In genomic region chr11:134230339-134230738, GRCh38 we compare ENCODE assay signal across 23 cellular contexts. TPM values are rescaled to one million over a fixed set of nuclear protein-coding genes. Genes with fewer than 3 reads are reported as not detected.
DNase-seq lines count a peak whose midpoint lies in the region; ATAC-seq and TF ChIP-seq lines count a peak whose summit lies in the region.
"Had no signal": no experiment of that assay in that cellular context is flagged by ENCODE, and none has a peak within 500 bp of the region (broad histone marks: within the 10 kb centered on the region; RNA-seq: fewer than 3 reads in every experiment).

No MANE protein-coding gene starts in this region.

- H3K9me3 ChIP-seq in BLaER1 treated with 17β-estradiol and CSF1 and Interleukin-3, amounts not matched to agents 10 nM and 100 nM (replicated peaks in 1 of 11): no peaks in the 10 kb centered on the region
- no peaks in the 10 kb centered on the region for H3K9me3 ChIP-seq in DND-41 (ENCODE audit: insufficient read depth, low read length, severe bottlenecking)
- no peaks in the 10 kb centered on the region for H3K9me3 ChIP-seq in naive thymus-derived CD4-positive, alpha-beta T cell (ENCODE audit: control insufficient read depth in 2 of 3, low read length in 3 of 3)
- H3K9me3 ChIP-seq: Caco-2, gastrocnemius medialis, prostate gland, SK-N-SH, thyroid gland had no signal

- peak overlapping the region; percentile 60 to 99 (median 88) for H3K4me2 ChIP-seq in BLaER1 treated with 17β-estradiol and CSF1 and Interleukin-3, amounts not matched to agents 10 nM and 100 nM
- H3K4me2 ChIP-seq in DND-41 (ENCODE audit: insufficient read depth, low read length): peak overlapping the region; percentile 15; the same call in 1 of the 2 replicates
- H3K4me2 ChIP-seq: SK-N-SH had no signal

- H3K27me3 Mint-ChIP-seq in activated T-helper 2 cell treated with anti-CD3 and anti-CD28 coated beads, Interferon-gamma antibody, Interleukin-2, Interleukin-4, amounts not matched to agents 10 μg/mL and 5 μg/mL and 100 μg/mL, durations not matched to agents 14 hours and 24 hours and 36 hours (ENCODE audit: low read depth): no peaks in the 10 kb centered on the region
- H3K27me3 Mint-ChIP-seq in naive thymus-derived CD4-positive, alpha-beta T cell: no peaks in the 10 kb centered on the region

- peaks cover 91 to 100% (median 98%) of the 10 kb centered on the region in 11 experiments; a peak in 21 of 22 replicates for H4K20me1 ChIP-seq in BLaER1 treated with 17β-estradiol and CSF1 and Interleukin-3, amounts not matched to agents 10 nM and 100 nM
- H4K20me1 ChIP-seq in DND-41 (ENCODE audit: insufficient read depth, low read length): peaks cover 59% of the 10 kb centered on the region

- H3K36me3 ChIP-seq in BLaER1 treated with 17β-estradiol and CSF1 and Interleukin-3, amounts not matched to agents 10 nM and 100 nM: peaks cover 6 to 14% (median 8%) of the 10 kb centered on the region in 11 experiments; a peak in 20 of 22 replicates
- H3K36me3 ChIP-seq in DND-41 (ENCODE audit: insufficient read depth, low read length): peaks cover 67% of the 10 kb centered on the region
- peaks cover 0 to 9% (median 4%) of the 10 kb centered on the region in 3 experiments for H3K36me3 ChIP-seq in naive thymus-derived CD4-positive, alpha-beta T cell (ENCODE audit: control insufficient read depth in 2 of 3, insufficient read depth in 3 of 3, low read length in 3 of 3)
- H3K36me3 ChIP-seq: prostate gland, thyroid gland had no signal

- peak overlapping the region in 2 of 11 experiments; percentile 7 to 42; a peak in 1 of 22 replicates for H3K9ac ChIP-seq in BLaER1 treated with 17β-estradiol and CSF1 and Interleukin-3, amounts not matched to agents 10 nM and 100 nM
- no peak overlapping the region for H3K9ac ChIP-seq in DND-41 (ENCODE audit: low read depth, low read length)
- H3K9ac ChIP-seq: SK-N-SH had no signal

- H3K4me3 Mint-ChIP-seq in activated T-helper 2 cell treated with anti-CD3 and anti-CD28 coated beads, Interferon-gamma antibody, Interleukin-2, Interleukin-4, amounts not matched to agents 10 μg/mL and 5 μg/mL and 100 μg/mL, durations not matched to agents 14 hours and 24 hours and 36 hours (ENCODE audit: low read depth): no peak overlapping the region
- peak overlapping the region in 4 of 10 donors; percentile 16 to 70 (median 58) for H3K4me3 Mint-ChIP-seq in naive thymus-derived CD4-positive, alpha-beta T cell

- H3K36me3 Mint-ChIP-seq in activated T-helper 2 cell treated with anti-CD3 and anti-CD28 coated beads, Interferon-gamma antibody, Interleukin-2, Interleukin-4, amounts not matched to agents 10 μg/mL and 5 μg/mL and 100 μg/mL, durations not matched to agents 14 hours and 24 hours and 36 hours (ENCODE audit: low read depth): peaks cover 21% of the 10 kb centered on the region
- H3K36me3 Mint-ChIP-seq in naive thymus-derived CD4-positive, alpha-beta T cell: peaks cover 0 to 24% (median 3%) of the 10 kb centered on the region in 5 donors

- DNase-seq in DND-41: no peak
- no peak for DNase-seq in activated T-helper 2 cell treated with anti-CD3 and anti-CD28 coated beads, Interferon-gamma antibody, Interleukin-2, Interleukin-4, amounts not matched to agents 10 μg/mL and 5 μg/mL and 100 μg/mL, durations not matched to agents 14 hours and 24 hours and 36 hours (ENCODE audit: low spot score)
- DNase-seq in naive thymus-derived CD4-positive, alpha-beta T cell: no peak
- DNase-seq: activated CD4-positive, alpha-beta T cell treated with anti-CD3 and anti-CD28 coated beads for 1 hour; activated effector memory CD4-positive, alpha-beta T cell treated with Interleukin-2 at 50 U/mL for 16 hours; Caco-2; gastrocnemius medialis; HFFc6; NCI-H1436 treated with DMSO at 0.1 percent for 48 hours; NCI-H524 treated with DMSO at 0.1 percent for 48 hours; RPMI8226; SK-N-SH; stimulated activated CD4-positive, alpha-beta T cell treated with anti-CD3 and anti-CD28 coated beads, Interleukin-1b, Interleukin-23, amount 100 ng/mL, for 48 hours; stimulated activated naive CD4-positive, alpha-beta T cell; thyroid gland had no signal

- CTCF ChIA-PET in naive thymus-derived CD4-positive, alpha-beta T cell (lab: Charles Lee): interaction anchor here (1.1 kb wide), 1 partner anchor 23 kb away, joined by 5 read pairs; no protein-coding TSS in a partner anchor

- peak overlapping the region in 2 of 10 experiments; percentile 24 to 35; a peak in 2 of 20 replicates for H3K4me3 ChIP-seq in BLaER1 treated with 17β-estradiol and CSF1 and Interleukin-3, amounts not matched to agents 10 nM and 100 nM
- no peak overlapping the region for H3K4me3 ChIP-seq in DND-41 (ENCODE audit: low read depth in 1 of 2, low read length in 2 of 2)
- no peak overlapping the region for H3K4me3 ChIP-seq in naive thymus-derived CD4-positive, alpha-beta T cell (ENCODE audit: low read length)
- H3K4me3 ChIP-seq: gastrocnemius medialis, prostate gland, thyroid gland had no signal

- peaks cover 70% of the 10 kb centered on the region for H3K4me1 Mint-ChIP-seq in activated T-helper 2 cell treated with anti-CD3 and anti-CD28 coated beads, Interferon-gamma antibody, Interleukin-2, Interleukin-4, amounts not matched to agents 10 μg/mL and 5 μg/mL and 100 μg/mL, durations not matched to agents 14 hours and 24 hours and 36 hours (ENCODE audit: low read depth)
- peaks cover 51 to 77% (median 70%) of the 10 kb centered on the region in 7 donors for H3K4me1 Mint-ChIP-seq in naive thymus-derived CD4-positive, alpha-beta T cell

- POLR2A ChIA-PET in naive thymus-derived CD4-positive, alpha-beta T cell (lab: Charles Lee): interaction anchor here (1.1 kb wide), 1 partner anchor 19 kb away, joined by 4 read pairs; no protein-coding TSS in a partner anchor

- H3K79me2 ChIP-seq in DND-41 (ENCODE audit: insufficient read depth, low read length): peaks cover 99% of the 10 kb centered on the region

- H2AFZ ChIP-seq in DND-41 (ENCODE audit: low read depth, low read length): no peak overlapping the region

- ATAC-seq in DND-41 (ENCODE audit: insufficient read depth, low read depth): no peak
- no peak for ATAC-seq in naive thymus-derived CD4-positive, alpha-beta T cell
- no peak for ATAC-seq in HG03108 (IDR thresholded peaks at IDR 0.05; ENCODE audit: unreplicated experiment)
- ATAC-seq in GM18517 (IDR thresholded peaks at IDR 0.05; ENCODE audit: unreplicated experiment): no peak
- no peak for ATAC-seq in HG02973 (IDR thresholded peaks at IDR 0.05; ENCODE audit: unreplicated experiment)
- ATAC-seq: gastrocnemius medialis had no signal

- peaks cover 75 to 96% (median 89%) of the 10 kb centered on the region in 10 experiments for H3K4me1 ChIP-seq in BLaER1 treated with 17β-estradiol and CSF1 and Interleukin-3, amounts not matched to agents 10 nM and 100 nM
- peaks cover 47% of the 10 kb centered on the region for H3K4me1 ChIP-seq in DND-41 (ENCODE audit: insufficient read depth, low read length)
- H3K4me1 ChIP-seq in naive thymus-derived CD4-positive, alpha-beta T cell (ENCODE audit: control insufficient read depth in 2 of 2, insufficient read depth in 2 of 2, low read length in 2 of 2): peaks cover 50 to 63% of the 10 kb centered on the region in 2 donors
- H3K4me1 ChIP-seq: prostate gland had no signal

- peak overlapping the region; percentile 33 for H3K27ac Mint-ChIP-seq in activated T-helper 2 cell treated with anti-CD3 and anti-CD28 coated beads, Interferon-gamma antibody, Interleukin-2, Interleukin-4, amounts not matched to agents 10 μg/mL and 5 μg/mL and 100 μg/mL, durations not matched to agents 14 hours and 24 hours and 36 hours
- H3K27ac Mint-ChIP-seq in naive thymus-derived CD4-positive, alpha-beta T cell: peak overlapping the region; percentile 23 to 90 (median 51)

- no peak for TF ChIP-seq CTCF in DND-41 (IDR thresholded peaks at IDR 0.05; ENCODE audit: borderline replicate concordance, extremely low read depth, low read length, poor library complexity, severe bottlenecking)

- H3K27ac ChIP-seq in BLaER1 treated with 17β-estradiol and CSF1 and Interleukin-3, amounts not matched to agents 10 nM and 100 nM: peak overlapping the region in 3 of 11 experiments; percentile 1 to 43 (median 24); a peak in 3 of 22 replicates
- no peak overlapping the region; the same call in 1 of the 2 replicates for H3K27ac ChIP-seq in DND-41 (ENCODE audit: low read length)
- H3K27ac ChIP-seq in naive thymus-derived CD4-positive, alpha-beta T cell (ENCODE audit: low read depth, low read length): peak overlapping the region; percentile 9
- H3K27ac ChIP-seq: gastrocnemius medialis, prostate gland, thyroid gland had no signal

- intact Hi-C loops in activated T-helper 2 cell treated with anti-CD3 and anti-CD28 coated beads, Interferon-gamma antibody, Interleukin-2, Interleukin-4, amounts not matched to agents 10 μg/mL and 5 μg/mL and 100 μg/mL, durations not matched to agents 14 hours and 24 hours and 36 hours (cut with micrococcal nuclease): no loop called here
- intact Hi-C loops in naive thymus-derived CD4-positive, alpha-beta T cell (cut with micrococcal nuclease): no loop called here

- H3K9me3 Mint-ChIP-seq in activated T-helper 2 cell treated with anti-CD3 and anti-CD28 coated beads, Interferon-gamma antibody, Interleukin-2, Interleukin-4, amounts not matched to agents 10 μg/mL and 5 μg/mL and 100 μg/mL, durations not matched to agents 14 hours and 24 hours and 36 hours: no peaks in the 10 kb centered on the region
- no peaks in the 10 kb centered on the region for H3K9me3 Mint-ChIP-seq in naive thymus-derived CD4-positive, alpha-beta T cell
- H3K9me3 Mint-ChIP-seq: HFFc6 had no signal

- peaks cover 23 to 37% (median 25%) of the 10 kb centered on the region in 11 experiments for H3K27me3 ChIP-seq in BLaER1 treated with 17β-estradiol and CSF1 and Interleukin-3, amounts not matched to agents 10 nM and 100 nM
- H3K27me3 ChIP-seq in DND-41 (ENCODE audit: insufficient read depth, low read length, poor library complexity): no peaks in the 10 kb centered on the region
- H3K27me3 ChIP-seq in naive thymus-derived CD4-positive, alpha-beta T cell (ENCODE audit: control insufficient read depth in 2 of 2, insufficient read depth in 2 of 2, low read length in 2 of 2): no peaks in the 10 kb centered on the region
- H3K27me3 ChIP-seq: gastrocnemius medialis, thyroid gland had no signal

RNA-seq across cellular contexts. Expression of gene VPS26B, which starts 5.9 kb away (rescaled TPM):
- 41.7 and 43.8 TPM in 2 replicates for total RNA-seq in activated T-helper 2 cell treated with anti-CD3 and anti-CD28 coated beads, Interferon-gamma antibody, Interleukin-2, Interleukin-4, amounts not matched to agents 10 μg/mL and 5 μg/mL and 100 μg/mL, durations not matched to agents 14 hours and 24 hours and 36 hours
- total RNA-seq in naive thymus-derived CD4-positive, alpha-beta T cell: 10 to 100 TPM; 50.9 to 69.2 (median 61.8) TPM
- polyA plus RNA-seq in naive thymus-derived CD4-positive, alpha-beta T cell: 10 to 100 TPM; 42.6 to 59.1 TPM

RNA-seq across cellular contexts. Expression of gene NCAPD3, which starts 6.6 kb away (rescaled TPM):
- 98.2 and 99.9 TPM in 2 replicates for total RNA-seq in activated T-helper 2 cell treated with anti-CD3 and anti-CD28 coated beads, Interferon-gamma antibody, Interleukin-2, Interleukin-4, amounts not matched to agents 10 μg/mL and 5 μg/mL and 100 μg/mL, durations not matched to agents 14 hours and 24 hours and 36 hours
- total RNA-seq in naive thymus-derived CD4-positive, alpha-beta T cell: 10 to 100 TPM; 31.5 to 90.9 (median 40.3) TPM
- polyA plus RNA-seq in naive thymus-derived CD4-positive, alpha-beta T cell: 10 to 100 TPM; 16.3 to 18.7 TPM

RNA-seq across cellular contexts. Expression of gene THYN1, which starts 22.8 kb away (rescaled TPM):
- total RNA-seq in activated T-helper 2 cell treated with anti-CD3 and anti-CD28 coated beads, Interferon-gamma antibody, Interleukin-2, Interleukin-4, amounts not matched to agents 10 μg/mL and 5 μg/mL and 100 μg/mL, durations not matched to agents 14 hours and 24 hours and 36 hours: 55.6 and 60.8 TPM in 2 replicates
- 10 to 100 TPM; 34.4 to 67.7 (median 62.5) TPM for total RNA-seq in naive thymus-derived CD4-positive, alpha-beta T cell
- polyA plus RNA-seq in naive thymus-derived CD4-positive, alpha-beta T cell: 100 to 1,000 TPM; 153 to 166 TPM

RNA-seq across cellular contexts. Expression of gene ACAD8, which starts 23.0 kb away (rescaled TPM):
- 27.3 and 27.7 TPM in 2 replicates for total RNA-seq in activated T-helper 2 cell treated with anti-CD3 and anti-CD28 coated beads, Interferon-gamma antibody, Interleukin-2, Interleukin-4, amounts not matched to agents 10 μg/mL and 5 μg/mL and 100 μg/mL, durations not matched to agents 14 hours and 24 hours and 36 hours
- 10 to 100 TPM; 18.5 to 40.2 (median 26.1) TPM for total RNA-seq in naive thymus-derived CD4-positive, alpha-beta T cell
- 10 to 100 TPM; 21.1 to 23.8 TPM for polyA plus RNA-seq in naive thymus-derived CD4-positive, alpha-beta T cell

RNA-seq across cellular contexts. Expression of gene GLB1L3, which starts 45.8 kb away (rescaled TPM):
- 14.5 and 15.4 TPM in 2 replicates for total RNA-seq in activated T-helper 2 cell treated with anti-CD3 and anti-CD28 coated beads, Interferon-gamma antibody, Interleukin-2, Interleukin-4, amounts not matched to agents 10 μg/mL and 5 μg/mL and 100 μg/mL, durations not matched to agents 14 hours and 24 hours and 36 hours
- total RNA-seq in naive thymus-derived CD4-positive, alpha-beta T cell: 10 to 100 TPM in 1 of 5 experiments, 1 to 10 TPM in 4; 1.0 to 11.4 (median 2.5) TPM
- 1 to 10 TPM; 2.4 to 2.8 TPM for polyA plus RNA-seq in naive thymus-derived CD4-positive, alpha-beta T cell
- total RNA-seq: Caco-2, cardiac septum, gastrocnemius medialis, HFFc6, MCF 10A, skeletal muscle tissue had no signal
- polyA plus RNA-seq: SK-N-SH had no signal
